ENCODE assay signal across 28 cellular contexts in the genomic region with DNA sequence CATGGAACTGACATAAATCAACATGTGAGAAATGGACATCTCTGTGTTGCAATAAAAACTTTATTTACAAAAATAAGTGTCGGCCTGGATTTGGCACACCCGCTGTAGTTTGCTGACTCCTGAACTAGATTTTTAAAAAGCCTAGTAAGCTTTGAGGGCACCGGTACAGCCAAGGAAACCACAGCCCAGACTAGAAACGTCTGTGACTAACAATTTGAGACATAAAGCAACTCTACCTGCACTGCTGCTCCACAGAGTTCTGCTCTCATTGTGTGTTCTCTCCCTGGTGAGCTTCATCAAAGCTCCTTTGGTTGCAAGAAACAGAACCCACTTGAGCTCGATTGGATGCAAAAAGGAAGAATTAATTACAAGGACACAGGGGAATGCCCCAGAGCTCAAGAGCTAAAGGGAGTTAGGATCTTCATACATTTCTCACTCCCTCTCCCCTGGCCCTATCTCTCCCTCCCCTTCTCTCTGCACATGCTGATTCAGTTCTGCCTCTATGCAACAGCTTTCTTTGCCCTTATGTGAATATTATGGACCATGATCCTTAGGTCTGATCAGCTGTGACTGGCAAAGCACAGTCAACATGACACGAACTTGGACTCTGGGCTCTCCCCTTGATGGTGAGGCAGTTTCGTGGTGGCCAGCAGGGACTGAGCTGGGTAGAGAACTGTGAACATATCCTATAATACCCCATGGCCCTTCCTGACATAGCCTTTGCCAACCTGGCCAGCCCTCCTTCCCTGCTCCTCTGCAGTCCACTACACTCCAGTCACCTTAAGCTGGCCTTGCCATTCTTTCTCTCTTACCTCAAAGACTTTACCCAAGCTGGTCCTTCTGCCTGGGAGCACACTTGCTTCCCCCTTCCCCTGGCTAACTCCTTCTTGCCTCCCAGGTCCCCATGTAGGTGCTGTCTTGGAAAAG.
"Had no signal": no experiment of that assay in that cellular context is flagged by ENCODE, and none has a peak within 500 bp of the region (broad histone marks: within the 10 kb centered on the region; RNA-seq: fewer than 3 reads in every experiment).

No MANE protein-coding gene starts in this region.

- ATAC-seq: activated CD8-positive, alpha-beta memory T cell treated with anti-CD3 and anti-CD28 coated beads, Interleukin-2, amount 10 ng/mL, durations not matched to agents 7 days and 5 days; activated CD8-positive, alpha-beta T cell treated with anti-CD3 and anti-CD28 coated beads, Interleukin-2, amount 10 ng/mL, durations not matched to agents 7 days and 5 days; effector memory CD8-positive, alpha-beta T cell; gastroesophageal sphincter; left cardiac atrium; left ventricle myocardium superior; pancreas; stimulated activated naive B cell treated with anti-CD40 and anti-IgM and Interleukin-4, amounts not matched to agents 10 μg/mL and 1 μg/mL and 100 μg/mL, for 72 hours; WTC11 had no signal

- DNase-seq: activated CD4-positive, alpha-beta T cell treated with anti-CD3 and anti-CD28 coated beads for 1 hour; activated CD8-positive, alpha-beta memory T cell treated with anti-CD3 and anti-CD28 coated beads, Interleukin-2, amount 10 ng/mL, durations not matched to agents 7 days and 5 days; activated CD8-positive, alpha-beta T cell treated with anti-CD3 and anti-CD28 coated beads, Interleukin-2, amount 10 ng/mL, durations not matched to agents 7 days and 5 days; activated effector memory CD4-positive, alpha-beta T cell treated with anti-CD3 and anti-CD28 coated beads, Interleukin-2, amount 50 U/mL, for 16 hours; activated naive CD4-positive, alpha-beta T cell treated with anti-CD3 and anti-CD28 coated beads for 36 hours; amniotic stem cell; caudate nucleus; cortex of kidney; effector memory CD8-positive, alpha-beta T cell; erythroblast; hippocampal formation; left cardiac atrium; left ventricle myocardium superior; mammary epithelial cell; nucleus accumbens; pancreas; retina; sigmoid colon; small intestine; stimulated activated CD4-positive, alpha-beta T cell treated with anti-CD3 and anti-CD28 coated beads, Interleukin-4, amount 100 ng/mL, for 24 hours; stimulated activated naive B cell treated with anti-CD40 and anti-IgM and Interleukin-4, amounts not matched to agents 10 μg/mL and 1 μg/mL and 100 μg/mL, for 72 hours; testis had no signal

- H3K4me1 Mint-ChIP-seq: activated CD8-positive, alpha-beta memory T cell treated with anti-CD3 and anti-CD28 coated beads, Interleukin-2, amount 10 ng/mL, durations not matched to agents 7 days and 5 days; stimulated activated naive B cell treated with anti-CD40 and anti-IgM and Interleukin-4, amounts not matched to agents 10 μg/mL and 1 μg/mL and 100 μg/mL, for 72 hours; WTC11 had no signal

- H3K4me3 ChIP-seq: gastroesophageal sphincter, pancreas, prostate gland, sigmoid colon, testis, vagina had no signal

- H3K36me3 ChIP-seq: gastroesophageal sphincter, pancreas, prostate gland, sigmoid colon, vagina had no signal

- FAIRE-seq: keratinocyte, pancreas, small intestine had no signal

- H3K4me1 ChIP-seq: gastroesophageal sphincter, pancreas, prostate gland, sigmoid colon, testis, vagina had no signal

- H3K9me3 ChIP-seq: gastroesophageal sphincter, pancreas, prostate gland, sigmoid colon, testis, vagina had no signal

- H3K9me3 Mint-ChIP-seq: activated naive CD4-positive, alpha-beta T cell treated with anti-CD3 and anti-CD28 coated beads for 36 hours; effector memory CD8-positive, alpha-beta T cell; type B pancreatic cell; WTC11 had no signal

- H3K27me3 ChIP-seq: gastroesophageal sphincter, testis, vagina had no signal

- H3K27ac Mint-ChIP-seq: activated CD8-positive, alpha-beta memory T cell treated with anti-CD3 and anti-CD28 coated beads, Interleukin-2, amount 10 ng/mL, durations not matched to agents 7 days and 5 days; activated CD8-positive, alpha-beta T cell treated with anti-CD3 and anti-CD28 coated beads, Interleukin-2, amount 10 ng/mL, durations not matched to agents 7 days and 5 days; activated naive CD4-positive, alpha-beta T cell treated with anti-CD3 and anti-CD28 coated beads for 36 hours; effector memory CD8-positive, alpha-beta T cell; stimulated activated naive B cell treated with anti-CD40 and anti-IgM and Interleukin-4, amounts not matched to agents 10 μg/mL and 1 μg/mL and 100 μg/mL, for 72 hours; type B pancreatic cell; WTC11 had no signal

- H3K4me3 Mint-ChIP-seq: activated CD8-positive, alpha-beta memory T cell treated with anti-CD3 and anti-CD28 coated beads, Interleukin-2, amount 10 ng/mL, durations not matched to agents 7 days and 5 days; activated CD8-positive, alpha-beta T cell treated with anti-CD3 and anti-CD28 coated beads, Interleukin-2, amount 10 ng/mL, durations not matched to agents 7 days and 5 days; activated naive CD4-positive, alpha-beta T cell treated with anti-CD3 and anti-CD28 coated beads for 36 hours; effector memory CD8-positive, alpha-beta T cell; stimulated activated naive B cell treated with anti-CD40 and anti-IgM and Interleukin-4, amounts not matched to agents 10 μg/mL and 1 μg/mL and 100 μg/mL, for 72 hours; type B pancreatic cell; WTC11 had no signal

- H3K36me3 Mint-ChIP-seq: activated CD8-positive, alpha-beta memory T cell treated with anti-CD3 and anti-CD28 coated beads, Interleukin-2, amount 10 ng/mL, durations not matched to agents 7 days and 5 days; stimulated activated naive B cell treated with anti-CD40 and anti-IgM and Interleukin-4, amounts not matched to agents 10 μg/mL and 1 μg/mL and 100 μg/mL, for 72 hours; type B pancreatic cell; WTC11 had no signal

- H3K27ac ChIP-seq: gastroesophageal sphincter, pancreas, prostate gland, sigmoid colon, testis, vagina had no signal
